24 cellular contexts compared by ENCODE assay signal in genomic region chr4:7717161-7717560, GRCh38.
"Had no signal": no experiment of that assay in that cellular context is flagged by ENCODE, and none has a peak within 500 bp of the region (broad histone marks: within the 10 kb centered on the region; RNA-seq: fewer than 3 reads in every experiment).

No MANE protein-coding gene starts in this region.

- H3K9ac ChIP-seq: SK-N-SH had no signal

- H3K4me2 ChIP-seq: SK-N-SH had no signal

- DNase-seq: IMR-90, Karpas-422, KG1, MG63, NCI-H1092, NCI-H1105 treated with DMSO at 0.1 percent for 48 hours, NCI-H1417 treated with DMSO at 0.1 percent for 48 hours, NCI-H146, NCI-H1694 treated with DMSO at 0.1 percent for 48 hours, NCI-H1930, NCI-H2081, NCI-H2107, NCI-H2227 treated with DMSO at 0.1 percent for 48 hours, NCI-H524, NCI-H69, NCI-H774, PC-3, SIG-M5, SK-N-SH, SW 1271 had no signal

- H3K9me3 ChIP-seq: MG63, SK-N-SH had no signal

- H3K27ac ChIP-seq: RWPE1, SJSA1 had no signal

- H3K4me3 ChIP-seq: MG63, SJSA1 had no signal

- ATAC-seq: HepG2, Panc1, PC-3 had no signal

- H3K36me3 ChIP-seq: MG63, SJSA1 had no signal

- H3K27me3 ChIP-seq: MG63 had no signal
